36 cellular contexts compared by ENCODE assay signal in the genomic region with DNA sequence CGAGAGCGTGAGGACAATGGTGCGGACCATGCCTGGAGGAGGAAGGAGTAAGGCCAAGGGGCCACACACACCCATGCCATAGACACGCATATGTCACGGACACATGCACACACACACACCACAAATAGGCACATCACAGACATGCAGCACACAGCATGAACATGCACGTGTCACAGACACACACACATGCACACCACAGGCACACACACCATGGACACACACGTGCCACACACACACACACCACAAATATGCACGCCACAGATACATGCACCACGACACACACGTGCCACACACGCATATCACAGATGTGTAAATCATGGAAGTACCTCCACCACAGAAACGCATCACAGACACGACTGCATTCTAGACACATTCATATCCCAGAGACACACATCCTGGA. TPM values are rescaled to one million over a fixed set of nuclear protein-coding genes. Genes with fewer than 3 reads are reported as not detected.
"Had no signal": no experiment of that assay in that cellular context is flagged by ENCODE, and none has a peak within 500 bp of the region (broad histone marks: within the 10 kb centered on the region; RNA-seq: fewer than 3 reads in every experiment).

No MANE protein-coding gene starts in this region.

- H3K36me3 Mint-ChIP-seq: brain had no signal

- FAIRE-seq: TTC549 had no signal

- H3K4me3 ChIP-seq: Peyer's patch, SJSA1 had no signal

- H3K27ac ChIP-seq: KMS-11, Peyer's patch, SJSA1 had no signal

- H3K27me3 Mint-ChIP-seq: activated B cell treated with CpG ODN at 0.5 μM for 24 hours; activated CD4-positive, alpha-beta T cell treated with anti-CD3 and anti-CD28 coated beads, Interleukin-2, amount 10 ng/mL, durations not matched to agents 24 days and 14 days; brain had no signal

- H3K9me3 ChIP-seq: Peyer's patch, SK-N-SH had no signal

- DNase-seq: activated B cell treated with CpG ODN at 0.5 μM for 24 hours; activated CD4-positive, alpha-beta T cell treated with anti-CD3 and anti-CD28 coated beads, Interleukin-2, amount 10 ng/mL, durations not matched to agents 24 days and 14 days; activated CD4-positive, alpha-beta T cell treated with anti-CD3 and anti-CD28 coated beads, Interleukin-2, amount 50 U/mL, for 4 hours; activated CD8-positive, alpha-beta T cell treated with anti-CD3 and anti-CD28 coated beads for 36 hours; activated gamma-delta T cell treated with Interleukin-2 at 50 U/mL for 16 hours; activated naive CD4-positive, alpha-beta T cell treated with anti-CD3 and anti-CD28 coated beads for 36 hours; activated T-cell treated with anti-CD3 and anti-CD28 coated beads for 4 hours; activated T-cell treated with anti-CD3 and anti-CD28 coated beads, Interleukin-2, amount 50 U/mL, for 4 hours; anterior cingulate cortex; central memory CD4-positive, alpha-beta T cell; MM.1S; MV-4-11; NCI-H1092; NCI-H1436 treated with DMSO at 0.1 percent for 48 hours; NCI-H187; NCI-H2081; NCI-H345; NCI-H524 treated with DMSO at 0.1 percent for 48 hours; NK-92 treated with Interleukin-12 subunit alpha and Interleukin-12 subunit beta, amount 100 ng/mL, for 24 hours; PC-3; Peyer's patch; RPMI8226; SHP77 treated with DMSO at 0.1 percent for 48 hours; SK-N-SH had no signal

- H3K4me2 ChIP-seq: KMS-11, SK-N-SH had no signal

- ATAC-seq: activated CD8-positive, alpha-beta T cell treated with anti-CD3 and anti-CD28 coated beads for 36 hours; activated naive CD4-positive, alpha-beta T cell treated with anti-CD3 and anti-CD28 coated beads, Interleukin-2, amount 50 U/mL, for 72 hours; activated T-cell treated with anti-CD3 and anti-CD28 coated beads, Interleukin-2, amount 50 U/mL, for 4 hours; PC-3 had no signal

- H3K9me3 Mint-ChIP-seq: activated B cell treated with CpG ODN at 0.5 μM for 24 hours; activated CD4-positive, alpha-beta T cell treated with anti-CD3 and anti-CD28 coated beads, Interleukin-2, amount 10 ng/mL, durations not matched to agents 24 days and 14 days; activated CD8-positive, alpha-beta T cell treated with anti-CD3 and anti-CD28 coated beads for 36 hours; activated naive CD4-positive, alpha-beta T cell treated with anti-CD3 and anti-CD28 coated beads for 36 hours; activated naive CD4-positive, alpha-beta T cell treated with anti-CD3 and anti-CD28 coated beads, Interleukin-2, amount 50 U/mL, for 72 hours; activated T-helper 1 cell treated with anti-CD3 and anti-CD28 coated beads, Interleukin-12 subunit alpha, Interleukin-12 subunit beta, Interleukin-2, Interleukin-4 antibody, amounts not matched to agents 30 ng/mL and 10 ng/mL and 1 ng/mL, durations not matched to agents 14 hours and 24 hours and 36 hours; T-helper 1 cell treated with Interleukin-12 subunit alpha and Interleukin-12 subunit beta and Interleukin-4 antibody, amounts not matched to agents 30 μg/mL and 1 μg/mL, for 36 hours; T-helper 2 cell treated with Interferon-gamma antibody and Interleukin-4, amounts not matched to agents 5 μg/mL and 100 μg/mL, for 36 hours had no signal

- H3K36me3 ChIP-seq: Peyer's patch had no signal

- H3K4me1 ChIP-seq: Peyer's patch, SJSA1 had no signal

- H3K4me3 Mint-ChIP-seq: activated B cell treated with CpG ODN at 0.5 μM for 24 hours; activated CD4-positive, alpha-beta T cell treated with anti-CD3 and anti-CD28 coated beads, Interleukin-2, amount 10 ng/mL, durations not matched to agents 24 days and 14 days; activated CD8-positive, alpha-beta T cell treated with anti-CD3 and anti-CD28 coated beads for 36 hours; activated naive CD4-positive, alpha-beta T cell treated with anti-CD3 and anti-CD28 coated beads for 36 hours; activated T-cell treated with anti-CD3 and anti-CD28 coated beads, Interleukin-2, amount 50 U/mL, for 4 hours; activated T-helper 1 cell treated with anti-CD3 and anti-CD28 coated beads, Interleukin-12 subunit alpha, Interleukin-12 subunit beta, Interleukin-2, Interleukin-4 antibody, amounts not matched to agents 30 ng/mL and 10 ng/mL and 1 ng/mL, durations not matched to agents 14 hours and 24 hours and 36 hours; brain; T-helper 1 cell treated with Interleukin-12 subunit alpha and Interleukin-12 subunit beta and Interleukin-4 antibody, amounts not matched to agents 30 μg/mL and 1 μg/mL, for 36 hours; T-helper 2 cell treated with Interferon-gamma antibody and Interleukin-4, amounts not matched to agents 5 μg/mL and 100 μg/mL, for 36 hours had no signal

- H3K4me1 Mint-ChIP-seq: activated B cell treated with CpG ODN at 0.5 μM for 24 hours, brain had no signal

- H3K27ac Mint-ChIP-seq: activated B cell treated with CpG ODN at 0.5 μM for 24 hours; activated CD4-positive, alpha-beta T cell treated with anti-CD3 and anti-CD28 coated beads, Interleukin-2, amount 10 ng/mL, durations not matched to agents 24 days and 14 days; activated CD8-positive, alpha-beta T cell treated with anti-CD3 and anti-CD28 coated beads for 36 hours; activated naive CD4-positive, alpha-beta T cell treated with anti-CD3 and anti-CD28 coated beads for 36 hours; activated naive CD4-positive, alpha-beta T cell treated with anti-CD3 and anti-CD28 coated beads, Interleukin-2, amount 50 U/mL, for 72 hours; activated T-helper 1 cell treated with anti-CD3 and anti-CD28 coated beads, Interleukin-12 subunit alpha, Interleukin-12 subunit beta, Interleukin-2, Interleukin-4 antibody, amounts not matched to agents 30 ng/mL and 10 ng/mL and 1 ng/mL, durations not matched to agents 14 hours and 24 hours and 36 hours; T-helper 1 cell treated with Interleukin-12 subunit alpha and Interleukin-12 subunit beta and Interleukin-4 antibody, amounts not matched to agents 30 μg/mL and 1 μg/mL, for 36 hours; T-helper 2 cell treated with Interferon-gamma antibody and Interleukin-4, amounts not matched to agents 5 μg/mL and 100 μg/mL, for 36 hours had no signal

- H3K9ac ChIP-seq: KMS-11, SK-N-SH had no signal

- H3K27me3 ChIP-seq: Peyer's patch had no signal

RNA-seq across cellular contexts. Expression of a gene that starts 16.7 kb away (rescaled TPM):
- total RNA-seq: cerebellum had no signal

RNA-seq across cellular contexts. Expression of a gene that starts 53.0 kb away (rescaled TPM):
- total RNA-seq: activated B cell treated with CpG ODN at 0.5 μM for 24 hours; activated CD4-positive, alpha-beta T cell treated with anti-CD3 and anti-CD28 coated beads, Interleukin-2, amount 10 ng/mL, durations not matched to agents 24 days and 14 days; activated CD8-positive, alpha-beta memory T cell treated with anti-CD3 and anti-CD28 coated beads for 36 hours; activated CD8-positive, alpha-beta T cell treated with anti-CD3 and anti-CD28 coated beads for 36 hours; activated naive CD4-positive, alpha-beta T cell treated with anti-CD3 and anti-CD28 coated beads for 36 hours; activated naive CD4-positive, alpha-beta T cell treated with anti-CD3 and anti-CD28 coated beads, Interleukin-2, amount 50 U/mL, for 72 hours; activated T-cell treated with anti-CD3 and anti-CD28 coated beads, Interleukin-2, amount 50 U/mL, for 4 hours; activated T-helper 1 cell treated with anti-CD3 and anti-CD28 coated beads, Interleukin-12 subunit alpha, Interleukin-12 subunit beta, Interleukin-2, Interleukin-4 antibody, amounts not matched to agents 30 ng/mL and 10 ng/mL and 1 ng/mL, durations not matched to agents 14 hours and 24 hours and 36 hours; cerebellum; LHCN-M2; NCI-H460; PC-3; SJSA1 had no signal
- polyA plus RNA-seq: SK-N-SH had no signal
